ENCODE assay signal across 15 cellular contexts in the genomic region with DNA sequence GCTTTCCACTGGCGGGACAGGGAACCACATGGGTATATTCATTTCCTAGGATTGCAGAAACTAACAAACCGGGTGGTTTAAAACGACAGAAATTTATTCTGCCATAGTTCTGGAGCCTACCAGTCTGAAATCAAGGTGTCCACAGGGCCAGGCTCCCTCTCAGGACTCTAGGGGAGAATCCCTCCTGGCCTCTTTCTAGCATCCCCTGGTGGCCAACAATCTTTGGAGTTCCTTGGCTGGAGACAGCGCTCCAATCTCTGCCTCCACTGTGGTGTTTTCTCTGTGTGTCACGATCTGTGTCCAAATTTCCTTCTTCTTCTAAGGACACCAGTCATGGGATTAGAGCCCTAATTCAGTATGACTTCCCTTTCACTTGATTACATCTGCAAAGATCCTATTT.
A peak's percentile ranks its signal among the peaks of the same experiment; 100 is the strongest.
DNase-seq lines count a peak whose midpoint lies in the region; ATAC-seq and TF ChIP-seq lines count a peak whose summit lies in the region.
"Had no signal": no experiment of that assay in that cellular context is flagged by ENCODE, and none has a peak within 500 bp of the region (broad histone marks: within the 10 kb centered on the region; RNA-seq: fewer than 3 reads in every experiment).

No MANE protein-coding gene starts in this region.

- H3K9me3 ChIP-seq in A673 (ENCODE audit: low read depth, low read length, poor library complexity, severe bottlenecking) (no peaks in the 10 kb centered on the region), WERI-Rb-1 (ENCODE audit: severe bottlenecking) (no peaks in the 10 kb centered on the region)
- no peaks in the 10 kb centered on the region for H3K9me3 ChIP-seq in CD8-positive, alpha-beta memory T cell (ENCODE audit: low read length)
- H3K9me3 ChIP-seq: left lung, vagina had no signal

- ATAC-seq in HG03354 (IDR thresholded peaks at IDR 0.05; ENCODE audit: poor library complexity, severe bottlenecking, unreplicated experiment) (no peak), GM21515 (IDR thresholded peaks at IDR 0.05; ENCODE audit: unreplicated experiment) (no peak)
- ATAC-seq: left lung; stimulated activated memory B cell treated with anti-CD40 and anti-IgM and Interleukin-4, amounts not matched to agents 10 μg/mL and 1 μg/mL and 100 μg/mL, for 72 hours had no signal

- H3K36me3 ChIP-seq in A673 (ENCODE audit: insufficient read depth, low read length, poor library complexity, severe bottlenecking) = no peaks in the 10 kb centered on the region
- H3K36me3 ChIP-seq in CD8-positive, alpha-beta memory T cell (ENCODE audit: insufficient read depth, low read length) = no peaks in the 10 kb centered on the region
- no peaks in the 10 kb centered on the region for H3K36me3 ChIP-seq in WERI-Rb-1
- H3K36me3 ChIP-seq: left lung, vagina had no signal

- H3K4me3 ChIP-seq in A673 (ENCODE audit: low read depth, low read length, poor library complexity, severe bottlenecking) = no peak overlapping the region
- peak overlapping the region; percentile 87 for H3K4me3 ChIP-seq in CD8-positive, alpha-beta memory T cell (ENCODE audit: low read length)
- no peak overlapping the region for H3K4me3 ChIP-seq in WERI-Rb-1 (ENCODE audit: low read depth, low read length)
- no peak overlapping the region for H3K4me3 ChIP-seq in fibroblast of mammary gland (ENCODE audit: control insufficient read depth, low read depth, low read length)
- H3K4me3 ChIP-seq: left lung, vagina had no signal

- TF ChIP-seq CTCF in A673 (conservative IDR thresholded peaks at IDR 0.05; ENCODE audit: low read depth, low read length) (peak; percentile 36), WERI-Rb-1 (IDR thresholded peaks at IDR 0.05; ENCODE audit: low read depth, low read length) (peak; percentile 70), fibroblast of mammary gland (conservative IDR thresholded peaks at IDR 0.05; ENCODE audit: control insufficient read depth, insufficient read depth, low read depth, low read length) (peak; percentile 28)

- CTCF ChIA-PET in A673 (lab: Charles Lee) = no interaction called here
- CTCF ChIA-PET in CD8-positive, alpha-beta memory T cell (lab: Charles Lee) = interaction anchor here (0.8 to 8.4 kb wide), 16 partner anchors 9 to 138 kb away, joined by 3 to 129 read pairs (median 8); a partner anchor contains a TSS

- no TSS peak for BruUV-seq in A673 (replicated peaks; lab: Mats Ljungman, UMichigan)

- peaks cover 0 to 3% of the 10 kb centered on the region in 2 donors for H3K27me3 Mint-ChIP-seq in CD8-positive, alpha-beta memory T cell
- H3K27me3 Mint-ChIP-seq: stimulated activated memory B cell treated with anti-CD40 and anti-IgM and Interleukin-4, amounts not matched to agents 10 μg/mL and 1 μg/mL and 100 μg/mL, for 72 hours had no signal

- H3K27me3 ChIP-seq in A673 (replicated peaks; ENCODE audit: insufficient read depth, low read depth, low read length, poor library complexity) (peaks cover 4% of the 10 kb centered on the region), WERI-Rb-1 (ENCODE audit: insufficient read depth, low read depth, severe bottlenecking) (no peaks in the 10 kb centered on the region)
- H3K27me3 ChIP-seq in CD8-positive, alpha-beta memory T cell (ENCODE audit: insufficient read depth, low read length, poor library complexity, severe bottlenecking) = no peaks in the 10 kb centered on the region
- H3K27me3 ChIP-seq: left lung, vagina had no signal

- peaks cover 0 to 52% (median 15%) of the 10 kb centered on the region in 3 donors for H3K36me3 Mint-ChIP-seq in CD8-positive, alpha-beta memory T cell
- H3K36me3 Mint-ChIP-seq: CD14-positive monocyte; stimulated activated memory B cell treated with anti-CD40 and anti-IgM and Interleukin-4, amounts not matched to agents 10 μg/mL and 1 μg/mL and 100 μg/mL, for 72 hours had no signal

- H3K4me1 ChIP-seq in A673 (ENCODE audit: insufficient read depth, low read length, poor library complexity, severe bottlenecking) = no peaks in the 10 kb centered on the region
- H3K4me1 ChIP-seq in CD8-positive, alpha-beta memory T cell (ENCODE audit: insufficient read depth, low read length) = peaks cover 71% of the 10 kb centered on the region
- H3K4me1 ChIP-seq: vagina had no signal

- H3K27ac Mint-ChIP-seq in CD8-positive, alpha-beta memory T cell = peak overlapping the region; percentile 26 to 94 (median 72)
- H3K27ac Mint-ChIP-seq: CD14-positive monocyte; stimulated activated memory B cell treated with anti-CD40 and anti-IgM and Interleukin-4, amounts not matched to agents 10 μg/mL and 1 μg/mL and 100 μg/mL, for 72 hours had no signal

- POLR2A ChIA-PET in A673 (lab: Charles Lee; ENCODE audit: low non-redundant PET) = no interaction called here
- POLR2A ChIA-PET in CD8-positive, alpha-beta memory T cell (lab: Charles Lee) = interaction anchor here (2.0 to 3.1 kb wide), 2 partner anchors 11 to 94 kb away, joined by 11 to 13 read pairs; a partner anchor contains a TSS

- DNase-seq in A673 (ENCODE audit: low spot score) (no peak), WERI-Rb-1 (peak; percentile 43), fibroblast of mammary gland (ENCODE audit: low read depth) (no peak), GF-D8 (lab: John Stamatoyannopoulos, UW) (no peak), DMS53 treated with DMSO at 0.1 percent for 48 hours (lab: John Stamatoyannopoulos, UW; ENCODE audit: unreplicated experiment) (no peak)
- no peak for DNase-seq in CD8-positive, alpha-beta memory T cell
- DNase-seq: left lung; retina; stimulated activated CD4-positive, alpha-beta T cell treated with anti-CD3 and anti-CD28 coated beads, Interleukin-4, amount 100 ng/mL, for 24 hours had no signal

- peaks cover 83 to 96% (median 96%) of the 10 kb centered on the region in 3 donors for H3K4me1 Mint-ChIP-seq in CD8-positive, alpha-beta memory T cell

- no peaks in the 10 kb centered on the region for H3K9me3 Mint-ChIP-seq in CD8-positive, alpha-beta memory T cell
- H3K9me3 Mint-ChIP-seq: stimulated activated memory B cell treated with anti-CD40 and anti-IgM and Interleukin-4, amounts not matched to agents 10 μg/mL and 1 μg/mL and 100 μg/mL, for 72 hours had no signal

- H3K4me3 Mint-ChIP-seq in CD8-positive, alpha-beta memory T cell = peak overlapping the region; percentile 92 to 98 (median 95)
- H3K4me3 Mint-ChIP-seq: CD14-positive monocyte; stimulated activated memory B cell treated with anti-CD40 and anti-IgM and Interleukin-4, amounts not matched to agents 10 μg/mL and 1 μg/mL and 100 μg/mL, for 72 hours had no signal

- intact Hi-C loops in A673 (cut with micrococcal nuclease; ENCODE audit: unreplicated experiment) = no loop called here

- H3K27ac ChIP-seq in A673 (ENCODE audit: low read depth, low read length, poor library complexity, severe bottlenecking) (no peak overlapping the region), WERI-Rb-1 (no peak overlapping the region)
- H3K27ac ChIP-seq in CD8-positive, alpha-beta memory T cell (ENCODE audit: low read depth, low read length) = no peak overlapping the region
- H3K27ac ChIP-seq: epithelial cell of prostate, left lung, vagina had no signal
